8 cellular contexts compared by ENCODE assay signal in genomic region chr12:69052613-69053408, GRCh38.
DNase-seq lines count a peak whose midpoint lies in the region; ATAC-seq and TF ChIP-seq lines count a peak whose summit lies in the region.

No MANE protein-coding gene starts in this region.

- no peak for TF ChIP-seq CTCF in glutamatergic neuron (IDR thresholded peaks at IDR 0.05; ENCODE audit: partially characterized antibody, unreplicated experiment)

- no peak overlapping the region for H3K27ac Mint-ChIP-seq in glutamatergic neuron (ENCODE audit: unreplicated experiment)

- H3K27me3 ChIP-seq in SJCRH30: no peaks in the 10 kb centered on the region

- H3K4me1 Mint-ChIP-seq in glutamatergic neuron (ENCODE audit: low read depth, unreplicated experiment): no peaks in the 10 kb centered on the region

- DNase-seq in SJCRH30: peak; percentile 38 to 54
- DNase-seq in stimulated activated CD4-positive, alpha-beta T cell treated with anti-CD3 and anti-CD28 coated beads, Interleukin-1b, Interleukin-23, amount 100 ng/mL, for 4 hours (ENCODE audit: low read depth in 2 of 2): peak; percentile 6 to 19
- no peak for DNase-seq in superior temporal gyrus (ENCODE audit: extremely low spot score)
- no peak for DNase-seq in glutamatergic neuron
- DNase-seq in epidermal melanocyte (ENCODE audit: insufficient read length, low spot score): no peak

- no peak overlapping the region for H3K4me3 ChIP-seq in SJCRH30

- H3K4me1 ChIP-seq in SJCRH30: peaks cover 16% of the 10 kb centered on the region; the same call in 1 of the 2 replicates

- ATAC-seq in GM19463 (IDR thresholded peaks at IDR 0.05; ENCODE audit: unreplicated experiment) (peak; percentile 89), esophagus mucosa (peak; percentile 29), GM21367 (IDR thresholded peaks at IDR 0.05; ENCODE audit: unreplicated experiment) (no peak)

- H3K36me3 ChIP-seq in SJCRH30: no peaks in the 10 kb centered on the region

- no peaks in the 10 kb centered on the region for H3K9me3 ChIP-seq in SJCRH30 (replicated peaks)

- no peaks in the 10 kb centered on the region for H3K36me3 Mint-ChIP-seq in glutamatergic neuron (ENCODE audit: unreplicated experiment)

- no peak overlapping the region; the same call in 1 of the 2 replicates for H3K27ac ChIP-seq in SJCRH30

- H3K9me3 Mint-ChIP-seq in glutamatergic neuron (ENCODE audit: unreplicated experiment): no peaks in the 10 kb centered on the region

- H3K27me3 Mint-ChIP-seq in glutamatergic neuron (ENCODE audit: unreplicated experiment): no peaks in the 10 kb centered on the region

- H3K4me3 Mint-ChIP-seq in glutamatergic neuron (ENCODE audit: unreplicated experiment): no peak overlapping the region

Comparison
In these comparisons a context has a peak if more than half of its experiments do, and no peak if none do; other contexts are left out.
1. DNase-seq: peak in SJCRH30 (2 of 2) and stimulated activated CD4-positive, alpha-beta T cell treated with anti-CD3 and anti-CD28 coated beads, Interleukin-1b, Interleukin-23, amount 100 ng/mL, for 4 hours (2 of 2); none in superior temporal gyrus (single experiment), glutamatergic neuron (single experiment) and epidermal melanocyte (single experiment).